26 cellular contexts compared by ENCODE assay signal in genomic region chr11:93513763-93514162, GRCh38.
"Had no signal": no experiment of that assay in that cellular context is flagged by ENCODE, and none has a peak within 500 bp of the region (broad histone marks: within the 10 kb centered on the region; RNA-seq: fewer than 3 reads in every experiment).

No MANE protein-coding gene starts in this region.

- H3K9me3 ChIP-seq: body of pancreas, testis, uterus had no signal

- H3K27me3 ChIP-seq: body of pancreas, cardiac muscle cell, left lung, testis, uterus had no signal

- H3K36me3 ChIP-seq: cardiac muscle cell, left lung, uterus had no signal

- DNase-seq: activated CD4-positive, alpha-beta T cell treated with anti-CD3 and anti-CD28 coated beads, Interleukin-2, amount 10 ng/mL, durations not matched to agents 7 days and 5 days; activated CD4-positive, CD25-positive, alpha-beta regulatory T cell treated with anti-CD3 and anti-CD28 coated beads, Interleukin-2, amount 50 U/mL, for 72 hours; activated CD8-positive, alpha-beta memory T cell treated with anti-CD3 and anti-CD28 coated beads, Interleukin-2, amount 10 ng/mL, durations not matched to agents 7 days and 5 days; activated CD8-positive, alpha-beta T cell treated with anti-CD3 and anti-CD28 coated beads for 36 hours; activated gamma-delta T cell; activated naive CD4-positive, alpha-beta T cell treated with anti-CD3 and anti-CD28 coated beads, Interleukin-2, amount 50 U/mL, for 16 hours; activated naive CD8-positive, alpha-beta T cell treated with anti-CD3 and anti-CD28 coated beads, Interleukin-2, amount 50 U/mL, for 24 hours; activated T-cell treated with anti-CD3 and anti-CD28 coated beads for 4 hours; anterior cingulate cortex; body of pancreas; cortex of kidney; immature natural killer cell; left lung; naive B cell; occipital lobe; stimulated activated CD4-positive, alpha-beta T cell treated with anti-CD3 and anti-CD28 coated beads, Interleukin-15, amount 100 ng/mL, for 24 hours; stimulated activated naive B cell treated with anti-CD40 and anti-IgM and Interleukin-4, amounts not matched to agents 10 μg/mL and 1 μg/mL and 100 μg/mL, for 72 hours; testis; trophoblast cell; uterus had no signal

- H3K4me1 ChIP-seq: testis, uterus had no signal

- H3K4me3 Mint-ChIP-seq: activated CD4-positive, alpha-beta T cell treated with anti-CD3 and anti-CD28 coated beads, Interleukin-2, amount 10 ng/mL, durations not matched to agents 7 days and 5 days; activated CD8-positive, alpha-beta memory T cell treated with anti-CD3 and anti-CD28 coated beads, Interleukin-2, amount 10 ng/mL, durations not matched to agents 7 days and 5 days; activated CD8-positive, alpha-beta T cell treated with anti-CD3 and anti-CD28 coated beads for 36 hours; activated naive CD8-positive, alpha-beta T cell treated with anti-CD3 and anti-CD28 coated beads, Interleukin-2, amount 50 U/mL, for 24 hours; immature natural killer cell; naive B cell; stimulated activated naive B cell treated with anti-CD40 and anti-IgM and Interleukin-4, amounts not matched to agents 10 μg/mL and 1 μg/mL and 100 μg/mL, for 72 hours had no signal

- H3K27ac Mint-ChIP-seq: activated CD4-positive, alpha-beta T cell treated with anti-CD3 and anti-CD28 coated beads, Interleukin-2, amount 10 ng/mL, durations not matched to agents 7 days and 5 days; activated CD8-positive, alpha-beta T cell treated with anti-CD3 and anti-CD28 coated beads for 36 hours; activated naive CD8-positive, alpha-beta T cell treated with anti-CD3 and anti-CD28 coated beads, Interleukin-2, amount 50 U/mL, for 24 hours; immature natural killer cell; stimulated activated naive B cell treated with anti-CD40 and anti-IgM and Interleukin-4, amounts not matched to agents 10 μg/mL and 1 μg/mL and 100 μg/mL, for 72 hours had no signal

- H3K4me2 ChIP-seq: smooth muscle cell had no signal

- H3K4me3 ChIP-seq: body of pancreas, cardiac muscle cell, left lung, lung, smooth muscle cell, testis, uterus had no signal

- H3K9me3 Mint-ChIP-seq: activated naive CD8-positive, alpha-beta T cell treated with anti-CD3 and anti-CD28 coated beads, Interleukin-2, amount 50 U/mL, for 24 hours; immature natural killer cell had no signal

- ATAC-seq: activated CD8-positive, alpha-beta memory T cell treated with anti-CD3 and anti-CD28 coated beads, Interleukin-2, amount 10 ng/mL, durations not matched to agents 7 days and 5 days; activated CD8-positive, alpha-beta T cell treated with anti-CD3 and anti-CD28 coated beads for 36 hours; activated naive CD8-positive, alpha-beta T cell treated with anti-CD3 and anti-CD28 coated beads, Interleukin-2, amount 50 U/mL, for 24 hours; body of pancreas; left lung; sciatic nerve had no signal

- H3K27me3 Mint-ChIP-seq: activated CD4-positive, alpha-beta T cell treated with anti-CD3 and anti-CD28 coated beads, Interleukin-2, amount 10 ng/mL, durations not matched to agents 7 days and 5 days; activated CD8-positive, alpha-beta memory T cell treated with anti-CD3 and anti-CD28 coated beads, Interleukin-2, amount 10 ng/mL, durations not matched to agents 7 days and 5 days; activated CD8-positive, alpha-beta T cell treated with anti-CD3 and anti-CD28 coated beads for 36 hours; activated naive CD8-positive, alpha-beta T cell treated with anti-CD3 and anti-CD28 coated beads, Interleukin-2, amount 50 U/mL, for 24 hours; naive B cell; stimulated activated naive B cell treated with anti-CD40 and anti-IgM and Interleukin-4, amounts not matched to agents 10 μg/mL and 1 μg/mL and 100 μg/mL, for 72 hours had no signal

- H3K27ac ChIP-seq: body of pancreas, cardiac muscle cell, left lung, testis, uterus, VCaP had no signal

- FAIRE-seq: endometrium had no signal

- H3K36me3 Mint-ChIP-seq: immature natural killer cell; stimulated activated naive B cell treated with anti-CD40 and anti-IgM and Interleukin-4, amounts not matched to agents 10 μg/mL and 1 μg/mL and 100 μg/mL, for 72 hours had no signal
